In the genomic region with DNA sequence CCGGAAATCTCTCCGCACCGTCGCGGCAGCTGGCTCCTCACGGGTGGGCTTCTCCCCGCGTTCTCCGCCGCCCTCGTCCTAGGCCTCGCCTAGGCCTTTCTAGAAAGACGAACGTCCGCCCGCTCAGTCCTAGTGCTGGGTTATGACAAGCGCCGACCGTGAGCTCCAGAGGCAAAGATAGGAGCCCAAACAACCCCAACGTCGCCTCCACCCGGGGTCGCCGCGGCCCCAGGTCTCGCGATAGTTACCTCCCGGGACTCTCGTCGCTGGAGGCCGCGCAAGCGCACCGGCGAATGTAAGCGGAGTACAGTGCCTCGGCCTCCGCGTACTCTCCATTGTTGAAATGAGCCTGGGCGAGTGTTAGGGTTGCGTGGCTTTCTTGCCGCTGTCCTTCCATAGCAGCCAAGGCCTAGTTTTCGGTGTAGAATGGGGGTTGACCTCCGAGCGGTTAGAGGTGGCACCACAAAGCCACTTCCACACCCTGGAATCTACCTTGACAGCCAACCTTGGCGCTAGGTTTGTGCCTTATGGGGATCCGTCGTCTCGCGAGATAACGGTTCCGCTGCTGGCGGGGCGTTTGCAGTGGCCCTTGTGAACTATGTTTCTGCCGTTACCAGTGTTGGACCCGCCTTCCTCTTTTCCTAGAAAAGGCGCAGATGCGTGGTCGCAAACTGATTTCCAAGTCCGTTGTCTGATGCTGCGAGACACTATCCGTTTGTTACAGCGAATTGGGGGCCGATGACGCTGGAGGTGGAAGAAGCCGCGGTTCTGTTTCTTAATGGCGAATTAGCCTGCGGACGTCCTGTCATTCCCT, we compare ENCODE assay signal across 8 cellular contexts. TPM values are rescaled to one million over a fixed set of nuclear protein-coding genes. Genes with fewer than 3 reads are reported as not detected.
DNase-seq lines count a peak whose midpoint lies in the region; ATAC-seq and TF ChIP-seq lines count a peak whose summit lies in the region.

A gene (minus strand): TSS at position 526 of the 814 bp plus-strand sequence. CDS start 129 bp downstream, at position 397.

- peak within 1 kb of the TSS; percentile 99 for H3K27ac Mint-ChIP-seq in HFFc6

- peaks cover 44% of the 10 kb centered on the region for H3K4me1 Mint-ChIP-seq in HFFc6 (ENCODE audit: low read depth)

- H3K9me3 ChIP-seq in gastroesophageal sphincter (no peaks in the 10 kb centered on the region), neutrophil (no peaks in the 10 kb centered on the region)

- no peak for TF ChIP-seq EP300 in gastroesophageal sphincter (IDR thresholded peaks at IDR 0.05)

- in situ Hi-C loops in SK-MEL-5 (cut with HindIII; ENCODE audit: low pct_unique_long_range_greater_than_20kb, low sequenced_read_pairs), result no loop called here

- 0 to 2% methylated on average over 9 to 21 of the region's 70 CpGs for WGBS in gastroesophageal sphincter (ENCODE audit: low coverage in 1 of 2), 2 donors

- H3K36me3 ChIP-seq in gastroesophageal sphincter (no peaks in the 10 kb centered on the region), neutrophil (no peaks in the 10 kb centered on the region)

- H3K4me1 ChIP-seq in gastroesophageal sphincter (peaks cover 15 to 49% (median 22%) of the 10 kb centered on the region in 3 donors), neutrophil (ENCODE audit: control insufficient read depth in 1 of 2, insufficient read depth in 1 of 2, low read depth in 1 of 2, low read length in 1 of 2) (peaks cover 43 to 45% of the 10 kb centered on the region in 2 experiments)

- H3K4me3 ChIP-seq in gastroesophageal sphincter (peak within 1 kb of the TSS; percentile 79 to 83), neutrophil (ENCODE audit: low read depth in 1 of 2, low read length in 1 of 2) (peak within 1 kb of the TSS; percentile 72 to 84)

- DNase-seq in GM04504 (ENCODE audit: low read depth) (peak; percentile 92), HFFc6 (peak; percentile 93), NAMALWA (ENCODE audit: low spot score) (peak; percentile 95), SK-MEL-5 (ENCODE audit: low read depth, low spot score) (peak; percentile 95)
- DNase-seq in activated naive CD4-positive, alpha-beta T cell treated with Interleukin-2 at 50 U/mL for 16 hours, result peak; percentile 92

- ATAC-seq in gastroesophageal sphincter, result peak; percentile 96

- no peak for TF ChIP-seq CTCF in HFFc6 (IDR thresholded peaks at IDR 0.05)
- peak in 2 of 4 experiments; percentile 3 to 35 for TF ChIP-seq CTCF in gastroesophageal sphincter (IDR thresholded peaks at IDR 0.05)
- peak; percentile 26 for TF ChIP-seq CTCF in neutrophil (IDR thresholded peaks at IDR 0.05)
- no peak for TF ChIP-seq CTCF in subcutaneous adipose tissue (IDR thresholded peaks at IDR 0.05; ENCODE audit: low read depth)

- no peaks in the 10 kb centered on the region for H3K27me3 ChIP-seq in gastroesophageal sphincter
- H3K27me3 ChIP-seq in neutrophil, result peaks cover 22% of the 10 kb centered on the region

- no peaks in the 10 kb centered on the region; the same call in 1 of the 2 replicates for H3K27me3 Mint-ChIP-seq in HFFc6 (ENCODE audit: insufficient read depth)

- H3K36me3 Mint-ChIP-seq in HFFc6 (ENCODE audit: low read depth), result peaks cover 11% of the 10 kb centered on the region; the same call in 1 of the 2 replicates

- peak within 1 kb of the TSS; percentile 94 for H3K4me3 Mint-ChIP-seq in HFFc6

- peak within 1 kb of the TSS; percentile 76 to 96 (median 95) for H3K27ac ChIP-seq in gastroesophageal sphincter
- peak within 1 kb of the TSS; percentile 94 for H3K27ac ChIP-seq in neutrophil

- peak; percentile 82 to 87 for TF ChIP-seq POLR2A in gastroesophageal sphincter (IDR thresholded peaks at IDR 0.05)

- no peaks in the 10 kb centered on the region for H3K9me3 Mint-ChIP-seq in HFFc6

RNA-seq across cellular contexts. Expression of the gene that starts here (rescaled TPM):
- 1 to 10 TPM; 3.9 to 5.9 (median 4.8) TPM for total RNA-seq in HFFc6 (2021; fragmentation: NEBNext Ultra II Directional; extraction: Animal tissue kit (Norgen Biotek cat#: 25700))
- 10.8 and 12.2 TPM in 2 replicates for total RNA-seq in SK-MEL-5 (2014; rRNA removed; shearing (Covaris generic))
- 4.9 and 5.3 TPM in 2 replicates for polyA plus RNA-seq in SK-MEL-5 (2015; cell fraction: cytosol; rRNA removed)
- polyA plus RNA-seq in SK-MEL-5 (2015; cell fraction: nucleus; rRNA removed), result 167 and 178 TPM in 2 replicates
- total RNA-seq in gastroesophageal sphincter, result 10 to 100 TPM; 17.1 to 37.5 (median 17.9) TPM
- total RNA-seq in subcutaneous adipose tissue, result 10 to 100 TPM; 11.9 to 21.7 (median 16.8) TPM

Comparison
In these comparisons a context has a peak if more than half of its experiments do, and no peak if none do; other contexts are left out.
1. Peak in every context shown above with its lines: DNase-seq, ATAC-seq, H3K4me3 ChIP-seq and H3K27ac ChIP-seq.